Comparison of ENCODE assay signal across 14 cellular contexts in genomic region chr22:39327995-39328754, GRCh38.
"Had no signal": no experiment of that assay in that cellular context is flagged by ENCODE, and none has a peak within 500 bp of the region (broad histone marks: within the 10 kb centered on the region; RNA-seq: fewer than 3 reads in every experiment).

No MANE protein-coding gene starts in this region.

- H3K4me3 ChIP-seq: ascending aorta, colonic mucosa, gastrocnemius medialis, right atrium auricular region had no signal

- ATAC-seq: gastrocnemius medialis had no signal

- H3K36me3 ChIP-seq: ascending aorta, colonic mucosa, gastrocnemius medialis, right atrium auricular region had no signal

- H3K9me3 ChIP-seq: ascending aorta, colonic mucosa, gastrocnemius medialis, right atrium auricular region had no signal

- H3K27me3 ChIP-seq: ascending aorta, colonic mucosa, gastrocnemius medialis, right atrium auricular region had no signal

- DNase-seq: activated CD4-positive, alpha-beta T cell treated with anti-CD3 and anti-CD28 coated beads, Interleukin-2, amount 50 U/mL, for 48 hours; activated CD4-positive, CD25-positive, alpha-beta regulatory T cell treated with anti-CD3 and anti-CD28 coated beads, Interleukin-2, amount 50 U/mL, for 72 hours; activated gamma-delta T cell treated with Interleukin-2 at 50 U/mL for 16 hours; activated T-cell treated with anti-CD3 and anti-CD28 coated beads, Interleukin-2, amount 50 U/mL, for 48 hours; colonic mucosa; effector CD4-positive, alpha-beta T cell; gastrocnemius medialis; kidney; midbrain; stimulated activated CD4-positive, alpha-beta T cell treated with anti-CD3 and anti-CD28 coated beads, Interleukin-1b, Interleukin-23, amount 100 ng/mL, for 48 hours; stimulated activated naive CD4-positive, alpha-beta T cell; trophoblast cell had no signal

- H3K4me1 ChIP-seq: ascending aorta, colonic mucosa, gastrocnemius medialis had no signal

- H3K27ac ChIP-seq: ascending aorta, colonic mucosa, gastrocnemius medialis, right atrium auricular region had no signal
